ENCODE assay signal across 18 cellular contexts in the genomic region with DNA sequence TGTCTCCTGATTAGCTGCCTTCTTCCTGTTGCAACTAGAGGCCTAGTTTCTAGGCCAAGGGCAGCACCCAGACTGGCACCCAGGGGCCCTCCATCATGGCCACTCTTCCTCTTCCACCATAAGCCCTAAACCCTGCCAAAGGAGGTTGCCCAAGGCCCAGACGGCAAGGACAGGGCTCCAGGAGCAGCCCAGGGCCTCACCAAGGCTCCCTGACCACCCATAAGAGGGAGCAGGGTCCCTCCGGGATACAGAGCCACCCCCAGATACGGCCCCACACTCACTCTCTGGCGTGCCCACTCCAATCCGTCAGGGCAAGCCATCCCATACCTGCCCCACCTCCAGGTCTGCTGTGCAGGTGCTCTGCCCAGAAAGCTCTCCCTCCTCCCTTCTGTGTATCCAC.
DNase-seq lines count a peak whose midpoint lies in the region; ATAC-seq and TF ChIP-seq lines count a peak whose summit lies in the region.
"Had no signal": no experiment of that assay in that cellular context is flagged by ENCODE, and none has a peak within 500 bp of the region (broad histone marks: within the 10 kb centered on the region; RNA-seq: fewer than 3 reads in every experiment).

No MANE protein-coding gene starts in this region.

- ATAC-seq in activated B cell treated with CpG ODN at 0.5 μM for 24 hours (ENCODE audit: low read depth) (no peak), GM19351 (IDR thresholded peaks at IDR 0.05; ENCODE audit: unreplicated experiment) (no peak), HG03342 (IDR thresholded peaks at IDR 0.05; ENCODE audit: unreplicated experiment) (no peak)

- intact Hi-C loops in activated CD4-positive, alpha-beta memory T cell treated with anti-CD3 and anti-CD28 coated beads for 36 hours (cut with micrococcal nuclease), result no loop called here
- intact Hi-C loops in activated B cell treated with CpG ODN at 0.5 μM for 24 hours (cut with micrococcal nuclease), result no loop called here
- intact Hi-C loops in spleen (cut with DNase I; ENCODE audit: low total_unique reads), result loop anchor here (10.0 kb wide), 1 partner anchor 76 kb away; a partner anchor contains a TSS

- peak overlapping the region; percentile 16 for H3K27ac Mint-ChIP-seq in activated CD4-positive, alpha-beta memory T cell treated with anti-CD3 and anti-CD28 coated beads, Interleukin-2, amount 10 ng/mL, durations not matched to agents 7 days and 5 days
- H3K27ac Mint-ChIP-seq in activated CD4-positive, alpha-beta memory T cell treated with anti-CD3 and anti-CD28 coated beads for 36 hours, result no peak overlapping the region
- peak overlapping the region; percentile 92 for H3K27ac Mint-ChIP-seq in activated B cell treated with CpG ODN at 0.5 μM for 24 hours
- H3K27ac Mint-ChIP-seq: T-helper 2 cell treated with Interferon-gamma antibody and Interleukin-4, amounts not matched to agents 5 μg/mL and 100 μg/mL, for 36 hours had no signal

- H3K4me1 ChIP-seq in right atrium auricular region, result peaks cover 5 to 100% of the 10 kb centered on the region in 2 donors
- H3K4me1 ChIP-seq in spleen, result peaks cover 0 to 63% (median 0%) of the 10 kb centered on the region in 6 donors

- CTCF ChIA-PET in activated CD4-positive, alpha-beta memory T cell treated with anti-CD3 and anti-CD28 coated beads, Interleukin-2, amount 10 ng/mL, durations not matched to agents 7 days and 5 days (lab: Charles Lee), result no interaction called here
- CTCF ChIA-PET in activated CD4-positive, alpha-beta memory T cell treated with anti-CD3 and anti-CD28 coated beads for 36 hours (lab: Charles Lee), result interaction anchor here (1.0 to 6.7 kb wide), 3 partner anchors 15 to 29 kb away, joined by 3 to 35 read pairs (median 3); no protein-coding TSS in a partner anchor
- CTCF ChIA-PET in activated B cell treated with CpG ODN at 0.5 μM for 24 hours (lab: Charles Lee), result interaction anchor here (5.2 kb wide), 1 partner anchor 15 kb away, joined by 31 read pairs; no protein-coding TSS in a partner anchor

- H3K9me3 ChIP-seq in right atrium auricular region (no peaks in the 10 kb centered on the region), spleen (no peaks in the 10 kb centered on the region)
- H3K9me3 ChIP-seq: stomach had no signal

- no peak for TF ChIP-seq CTCF in activated B cell treated with CpG ODN at 0.5 μM for 24 hours (IDR thresholded peaks at IDR 0.05)
- TF ChIP-seq CTCF in right atrium auricular region (IDR thresholded peaks at IDR 0.05), result no peak
- TF ChIP-seq CTCF in spleen (IDR thresholded peaks at IDR 0.05 in 8 of 11, conservative IDR thresholded peaks at IDR 0.05 in 3 of 11), result no peak

- no peak for DNase-seq in activated CD4-positive, alpha-beta memory T cell treated with anti-CD3 and anti-CD28 coated beads, Interleukin-2, amount 10 ng/mL, durations not matched to agents 7 days and 5 days
- DNase-seq in activated CD4-positive, alpha-beta memory T cell treated with anti-CD3 and anti-CD28 coated beads for 36 hours, result no peak
- DNase-seq in activated B cell treated with CpG ODN at 0.5 μM for 24 hours (no peak), right atrium auricular region (ENCODE audit: low spot score) (no peak), spleen (peak; percentile 74), NCI-H526 treated with DMSO at 0.1 percent for 48 hours (lab: John Stamatoyannopoulos, UW) (no peak)
- DNase-seq: 8988T; activated CD4-positive, alpha-beta T cell treated with anti-CD3 and anti-CD28 coated beads for 4 hours; activated T-cell treated with anti-CD3 and anti-CD28 coated beads, Interleukin-2, amount 50 U/mL, for 24 hours; HCEC 1CT; NCI-H1105; NCI-H2227 treated with DMSO at 0.1 percent for 48 hours; SHP77; stomach had no signal

- H3K27me3 ChIP-seq in right atrium auricular region, result no peaks in the 10 kb centered on the region
- no peaks in the 10 kb centered on the region for H3K27me3 ChIP-seq in spleen (replicated peaks in 1 of 7)
- H3K27me3 ChIP-seq: stomach had no signal

- POLR2A ChIA-PET in activated CD4-positive, alpha-beta memory T cell treated with anti-CD3 and anti-CD28 coated beads, Interleukin-2, amount 10 ng/mL, durations not matched to agents 7 days and 5 days (lab: Charles Lee), result interaction anchor here (8.5 kb wide), 1 partner anchor 19 kb away, joined by 113 read pairs; no protein-coding TSS in a partner anchor
- POLR2A ChIA-PET in activated CD4-positive, alpha-beta memory T cell treated with anti-CD3 and anti-CD28 coated beads for 36 hours (lab: Charles Lee), result no interaction called here
- POLR2A ChIA-PET in activated B cell treated with CpG ODN at 0.5 μM for 24 hours (lab: Charles Lee), result interaction anchor here (0.6 to 18.4 kb wide), 5 partner anchors 17 to 99 kb away, joined by 5 to 451 read pairs (median 163); a partner anchor contains a TSS

- H3K27ac ChIP-seq in right atrium auricular region (peak overlapping the region; percentile 84 to 87), spleen (peak overlapping the region in 4 of 8 donors; percentile 81 to 88 (median 86))

- H3K4me3 ChIP-seq in right atrium auricular region, result no peak overlapping the region
- H3K4me3 ChIP-seq in spleen, result no peak overlapping the region
- H3K4me3 ChIP-seq: stomach had no signal

- TF ChIP-seq POLR2A in spleen (IDR thresholded peaks at IDR 0.05), result no peak

- H3K36me3 ChIP-seq in right atrium auricular region (no peaks in the 10 kb centered on the region), spleen (peaks cover 0 to 23% (median 0%) of the 10 kb centered on the region in 6 donors)
- H3K36me3 ChIP-seq: stomach had no signal

- H3K27me3 Mint-ChIP-seq in activated CD4-positive, alpha-beta memory T cell treated with anti-CD3 and anti-CD28 coated beads, Interleukin-2, amount 10 ng/mL, durations not matched to agents 7 days and 5 days, result no peaks in the 10 kb centered on the region
- H3K27me3 Mint-ChIP-seq in activated CD4-positive, alpha-beta memory T cell treated with anti-CD3 and anti-CD28 coated beads for 36 hours, result no peaks in the 10 kb centered on the region
- H3K27me3 Mint-ChIP-seq in activated B cell treated with CpG ODN at 0.5 μM for 24 hours, result no peaks in the 10 kb centered on the region
- H3K27me3 Mint-ChIP-seq: activated T-cell treated with anti-CD3 and anti-CD28 coated beads, Interleukin-2, amount 50 U/mL, for 24 hours had no signal

- WGBS in spleen, 5 donors, result 79 to 92% (median 86%) methylated on average over 4 to 5 of the region's 5 CpGs

- peaks cover 92% of the 10 kb centered on the region for H3K4me1 Mint-ChIP-seq in activated CD4-positive, alpha-beta memory T cell treated with anti-CD3 and anti-CD28 coated beads, Interleukin-2, amount 10 ng/mL, durations not matched to agents 7 days and 5 days
- peaks cover 53% of the 10 kb centered on the region for H3K4me1 Mint-ChIP-seq in activated CD4-positive, alpha-beta memory T cell treated with anti-CD3 and anti-CD28 coated beads for 36 hours (ENCODE audit: low read depth)
- H3K4me1 Mint-ChIP-seq in activated B cell treated with CpG ODN at 0.5 μM for 24 hours, result peaks cover 52% of the 10 kb centered on the region

- H3K4me3 Mint-ChIP-seq in activated CD4-positive, alpha-beta memory T cell treated with anti-CD3 and anti-CD28 coated beads, Interleukin-2, amount 10 ng/mL, durations not matched to agents 7 days and 5 days, result no peak overlapping the region
- H3K4me3 Mint-ChIP-seq in activated CD4-positive, alpha-beta memory T cell treated with anti-CD3 and anti-CD28 coated beads for 36 hours, result no peak overlapping the region
- H3K4me3 Mint-ChIP-seq in activated B cell treated with CpG ODN at 0.5 μM for 24 hours, result no peak overlapping the region
- H3K4me3 Mint-ChIP-seq: activated T-cell treated with anti-CD3 and anti-CD28 coated beads, Interleukin-2, amount 50 U/mL, for 24 hours; T-helper 2 cell treated with Interferon-gamma antibody and Interleukin-4, amounts not matched to agents 5 μg/mL and 100 μg/mL, for 36 hours had no signal

- H3K36me3 Mint-ChIP-seq in activated CD4-positive, alpha-beta memory T cell treated with anti-CD3 and anti-CD28 coated beads, Interleukin-2, amount 10 ng/mL, durations not matched to agents 7 days and 5 days (ENCODE audit: low read depth), result peaks cover 10% of the 10 kb centered on the region
- H3K36me3 Mint-ChIP-seq in activated CD4-positive, alpha-beta memory T cell treated with anti-CD3 and anti-CD28 coated beads for 36 hours, result peaks cover 8% of the 10 kb centered on the region
- peaks cover 43% of the 10 kb centered on the region for H3K36me3 Mint-ChIP-seq in activated B cell treated with CpG ODN at 0.5 μM for 24 hours (ENCODE audit: low read depth)

- no peaks in the 10 kb centered on the region for H3K9me3 Mint-ChIP-seq in activated CD4-positive, alpha-beta memory T cell treated with anti-CD3 and anti-CD28 coated beads, Interleukin-2, amount 10 ng/mL, durations not matched to agents 7 days and 5 days
- no peaks in the 10 kb centered on the region for H3K9me3 Mint-ChIP-seq in activated CD4-positive, alpha-beta memory T cell treated with anti-CD3 and anti-CD28 coated beads for 36 hours
- H3K9me3 Mint-ChIP-seq in activated B cell treated with CpG ODN at 0.5 μM for 24 hours, result no peaks in the 10 kb centered on the region
- H3K9me3 Mint-ChIP-seq: activated T-cell treated with anti-CD3 and anti-CD28 coated beads, Interleukin-2, amount 50 U/mL, for 24 hours; neural crest cell; T-helper 2 cell treated with Interferon-gamma antibody and Interleukin-4, amounts not matched to agents 5 μg/mL and 100 μg/mL, for 36 hours had no signal
